1 cellular context compared by ENCODE assay signal in the genomic region with DNA sequence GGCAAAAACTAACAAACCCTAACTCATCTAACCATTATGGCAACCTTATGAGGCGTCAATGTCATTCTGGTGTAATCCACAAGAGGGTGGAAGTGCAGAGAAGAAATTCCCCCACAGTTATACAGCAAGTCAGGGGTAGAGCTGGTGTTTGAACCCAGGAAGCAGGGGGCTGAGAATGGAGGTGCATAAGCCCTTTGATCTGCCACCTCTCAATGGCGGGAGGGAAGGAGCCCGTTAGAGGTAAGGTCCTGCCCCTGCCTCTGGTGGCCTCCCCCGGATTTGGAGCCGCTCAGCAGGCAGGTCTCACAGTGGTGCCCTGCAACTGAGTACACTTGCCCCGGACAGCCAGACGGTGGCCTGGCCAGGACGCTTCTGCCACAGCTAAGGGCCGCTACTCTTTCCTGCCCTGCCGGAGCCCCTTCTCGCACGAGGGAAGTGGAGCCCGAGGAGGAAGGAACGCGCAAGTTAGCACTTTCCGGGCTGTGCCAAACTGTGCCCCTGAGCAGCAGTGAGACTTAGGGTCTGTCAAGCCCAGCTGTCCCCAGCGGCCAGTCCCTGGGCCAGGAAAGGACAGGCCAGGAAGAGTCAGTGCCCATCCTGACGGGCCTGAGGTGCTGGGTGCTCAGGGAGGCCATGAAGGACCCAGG.
TF ChIP-seq lines count a peak whose summit lies in the region.

No MANE protein-coding gene starts in this region.

TF ChIP-seq in GM12878, 131 proteins besides CTCF, POLR2A, EP300 and RAD21:
- TF ChIP-seq, protein P1, sequence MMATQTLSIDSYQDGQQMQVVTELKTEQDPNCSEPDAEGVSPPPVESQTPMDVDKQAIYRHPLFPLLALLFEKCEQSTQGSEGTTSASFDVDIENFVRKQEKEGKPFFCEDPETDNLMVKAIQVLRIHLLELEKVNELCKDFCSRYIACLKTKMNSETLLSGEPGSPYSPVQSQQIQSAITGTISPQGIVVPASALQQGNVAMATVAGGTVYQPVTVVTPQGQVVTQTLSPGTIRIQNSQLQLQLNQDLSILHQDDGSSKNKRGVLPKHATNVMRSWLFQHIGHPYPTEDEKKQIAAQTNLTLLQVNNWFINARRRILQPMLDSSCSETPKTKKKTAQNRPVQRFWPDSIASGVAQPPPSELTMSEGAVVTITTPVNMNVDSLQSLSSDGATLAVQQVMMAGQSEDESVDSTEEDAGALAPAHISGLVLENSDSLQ (IDR thresholded peaks at IDR 0.05), result 0 out of 2 replicates have a peak, but pooled peaks have one; percentile 11
- no peak for TF ChIP-seq JUNB (IDR thresholded peaks at IDR 0.05)
- TF ChIP-seq CHD2 (IDR thresholded peaks at IDR 0.05; ENCODE audit: borderline replicate concordance, low read depth, low read length), result no peak
- TF ChIP-seq, protein P2, sequence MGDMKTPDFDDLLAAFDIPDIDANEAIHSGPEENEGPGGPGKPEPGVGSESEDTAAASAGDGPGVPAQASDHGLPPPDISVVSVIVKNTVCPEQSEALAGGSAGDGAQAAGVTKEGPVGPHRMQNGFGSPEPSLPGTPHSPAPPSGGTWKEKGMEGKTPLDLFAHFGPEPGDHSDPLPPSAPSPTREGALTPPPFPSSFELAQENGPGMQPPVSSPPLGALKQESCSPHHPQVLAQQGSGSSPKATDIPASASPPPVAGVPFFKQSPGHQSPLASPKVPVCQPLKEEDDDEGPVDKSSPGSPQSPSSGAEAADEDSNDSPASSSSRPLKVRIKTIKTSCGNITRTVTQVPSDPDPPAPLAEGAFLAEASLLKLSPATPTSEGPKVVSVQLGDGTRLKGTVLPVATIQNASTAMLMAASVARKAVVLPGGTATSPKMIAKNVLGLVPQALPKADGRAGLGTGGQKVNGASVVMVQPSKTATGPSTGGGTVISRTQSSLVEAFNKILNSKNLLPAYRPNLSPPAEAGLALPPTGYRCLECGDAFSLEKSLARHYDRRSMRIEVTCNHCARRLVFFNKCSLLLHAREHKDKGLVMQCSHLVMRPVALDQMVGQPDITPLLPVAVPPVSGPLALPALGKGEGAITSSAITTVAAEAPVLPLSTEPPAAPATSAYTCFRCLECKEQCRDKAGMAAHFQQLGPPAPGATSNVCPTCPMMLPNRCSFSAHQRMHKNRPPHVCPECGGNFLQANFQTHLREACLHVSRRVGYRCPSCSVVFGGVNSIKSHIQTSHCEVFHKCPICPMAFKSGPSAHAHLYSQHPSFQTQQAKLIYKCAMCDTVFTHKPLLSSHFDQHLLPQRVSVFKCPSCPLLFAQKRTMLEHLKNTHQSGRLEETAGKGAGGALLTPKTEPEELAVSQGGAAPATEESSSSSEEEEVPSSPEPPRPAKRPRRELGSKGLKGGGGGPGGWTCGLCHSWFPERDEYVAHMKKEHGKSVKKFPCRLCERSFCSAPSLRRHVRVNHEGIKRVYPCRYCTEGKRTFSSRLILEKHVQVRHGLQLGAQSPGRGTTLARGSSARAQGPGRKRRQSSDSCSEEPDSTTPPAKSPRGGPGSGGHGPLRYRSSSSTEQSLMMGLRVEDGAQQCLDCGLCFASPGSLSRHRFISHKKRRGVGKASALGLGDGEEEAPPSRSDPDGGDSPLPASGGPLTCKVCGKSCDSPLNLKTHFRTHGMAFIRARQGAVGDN (IDR thresholded peaks at IDR 0.05), result no peak
- TF ChIP-seq YY1 (IDR thresholded peaks at IDR 0.05; ENCODE audit: low read depth, low read length), result peak; percentile 45; the same call in 1 of the 2 replicates
- TF ChIP-seq SMC3 (IDR thresholded peaks at IDR 0.05; ENCODE audit: borderline replicate concordance, low read length), result peak; percentile 54; the same call in 1 of the 2 replicates
